In genomic region chr2:182893666-182894065, GRCh38 we compare ENCODE assay signal across 14 cellular contexts. TPM values are rescaled to one million over a fixed set of nuclear protein-coding genes. Genes with fewer than 3 reads are reported as not detected.
A peak's percentile ranks its signal among the peaks of the same experiment; 100 is the strongest.
DNase-seq lines count a peak whose midpoint lies in the region; ATAC-seq and TF ChIP-seq lines count a peak whose summit lies in the region.
"Had no signal": no experiment of that assay in that cellular context is flagged by ENCODE, and none has a peak within 500 bp of the region (broad histone marks: within the 10 kb centered on the region; RNA-seq: fewer than 3 reads in every experiment).

No MANE protein-coding gene starts in this region.

- H4K8ac ChIP-seq in trophoblast cell (ENCODE audit: low read depth, low read length), result no peak overlapping the region

- H3K36me3 Mint-ChIP-seq in endothelial cell (ENCODE audit: low read depth, unreplicated experiment), result no peaks in the 10 kb centered on the region
- H3K36me3 Mint-ChIP-seq: CD14-positive monocyte; CD4-positive, alpha-beta memory T cell had no signal

- H3K9me3 ChIP-seq in trophoblast cell (ENCODE audit: insufficient read depth, low read depth, low read length) (peaks cover 2% of the 10 kb centered on the region), aorta (ENCODE audit: control insufficient read depth, low read length) (no peaks in the 10 kb centered on the region)

- no peak overlapping the region for H3K14ac ChIP-seq in trophoblast cell (ENCODE audit: low read length)

- H3K4ac ChIP-seq in trophoblast cell (ENCODE audit: low read depth, low read length), result no peak overlapping the region

- DNase-seq in LHCN-M2 (ENCODE audit: low read depth) (peak; percentile 51), endothelial cell (ENCODE audit: low spot score) (no peak), trophoblast cell (peak; percentile 61 to 77), aorta (no peak), medulla oblongata (ENCODE audit: extremely low spot score) (no peak), foreskin keratinocyte (no peak)
- DNase-seq: 8988T; CD4-positive, alpha-beta memory T cell; H9 had no signal

- H2BK5ac ChIP-seq in trophoblast cell (ENCODE audit: low read depth, low read length, poor library complexity), result no peak overlapping the region

- H2AFZ ChIP-seq in trophoblast cell (ENCODE audit: insufficient read depth, low read length, poor library complexity), result no peak overlapping the region

- no peak overlapping the region for H2BK12ac ChIP-seq in trophoblast cell (ENCODE audit: low read length)

- H3K4me2 ChIP-seq in trophoblast cell (ENCODE audit: low read length), result no peak overlapping the region
- H3K4me2 ChIP-seq: BLaER1 had no signal

- H3K9me3 Mint-ChIP-seq in endothelial cell (ENCODE audit: unreplicated experiment), result no peaks in the 10 kb centered on the region
- H3K9me3 Mint-ChIP-seq: CD4-positive, alpha-beta memory T cell; H9 had no signal

- H2BK120ac ChIP-seq in trophoblast cell (ENCODE audit: insufficient read depth, low read length, poor library complexity), result no peak overlapping the region

- no peak overlapping the region for H4K91ac ChIP-seq in trophoblast cell (ENCODE audit: low read depth, low read length)

- H3K27ac ChIP-seq in trophoblast cell (ENCODE audit: low read depth, low read length) (no peak overlapping the region), aorta (ENCODE audit: low read depth in 1 of 2, low read length in 2 of 2) (peak overlapping the region; percentile 51 to 78), foreskin keratinocyte (no peak overlapping the region)
- H3K27ac ChIP-seq: BLaER1, HL-60 had no signal

- no peaks in the 10 kb centered on the region for H3K79me2 ChIP-seq in trophoblast cell (ENCODE audit: control insufficient read depth, insufficient read depth, low read length, poor library complexity)

- H3K36me3 ChIP-seq in trophoblast cell (ENCODE audit: control insufficient read depth in 1 of 2, insufficient read depth in 2 of 2, low read length in 2 of 2) (peaks cover 0 to 2% of the 10 kb centered on the region in 2 experiments), aorta (ENCODE audit: control insufficient read depth in 1 of 2, insufficient read depth in 2 of 2, low read length in 1 of 2) (no peaks in the 10 kb centered on the region)
- H3K36me3 ChIP-seq: BLaER1 had no signal

- ATAC-seq in aorta (ENCODE audit: low FRiP score), result peak; percentile 34
- no peak for ATAC-seq in foreskin keratinocyte
- no peak for ATAC-seq in HG03095 (IDR thresholded peaks at IDR 0.05; ENCODE audit: unreplicated experiment)

- H3K4me1 ChIP-seq in trophoblast cell (ENCODE audit: control insufficient read depth in 1 of 2, insufficient read depth in 2 of 2, low read length in 2 of 2), result no peaks in the 10 kb centered on the region
- no peaks in the 10 kb centered on the region for H3K4me1 ChIP-seq in aorta (ENCODE audit: control insufficient read depth in 1 of 2, insufficient read depth in 2 of 2, low read length in 2 of 2)
- peaks cover 9% of the 10 kb centered on the region for H3K4me1 ChIP-seq in foreskin keratinocyte
- H3K4me1 ChIP-seq: BLaER1 had no signal

- H3K79me1 ChIP-seq in trophoblast cell (ENCODE audit: low read length), result no peaks in the 10 kb centered on the region

- no peak overlapping the region for H3K23ac ChIP-seq in trophoblast cell (ENCODE audit: low read length)

- no peaks in the 10 kb centered on the region for H3K4me1 Mint-ChIP-seq in endothelial cell (ENCODE audit: unreplicated experiment)
- H3K4me1 Mint-ChIP-seq: CD14-positive monocyte, H9 had no signal

- intact Hi-C loops in aorta (cut with DNase I), result no loop called here

- H3K27me3 ChIP-seq in trophoblast cell (ENCODE audit: insufficient read depth, low read length) (no peaks in the 10 kb centered on the region), aorta (ENCODE audit: control insufficient read depth in 1 of 2, insufficient read depth in 2 of 2, low read length in 1 of 2) (no peaks in the 10 kb centered on the region), foreskin keratinocyte (no peaks in the 10 kb centered on the region)
- H3K27me3 ChIP-seq: BLaER1 had no signal

- TF ChIP-seq CTCF in endothelial cell (IDR thresholded peaks at IDR 0.05; ENCODE audit: unreplicated experiment), result no peak
- TF ChIP-seq CTCF in foreskin keratinocyte (conservative IDR thresholded peaks at IDR 0.05), result no peak

- H3K27ac Mint-ChIP-seq in endothelial cell (ENCODE audit: unreplicated experiment), result no peak overlapping the region
- H3K27ac Mint-ChIP-seq: CD4-positive, alpha-beta memory T cell; H9 had no signal

- H3K18ac ChIP-seq in trophoblast cell (ENCODE audit: low read length), result no peak overlapping the region

- no peak overlapping the region for H2AK5ac ChIP-seq in trophoblast cell (ENCODE audit: low read length)

- H3K4me3 ChIP-seq in trophoblast cell (ENCODE audit: low read depth, low read length) (no peak overlapping the region), aorta (ENCODE audit: low read length in 2 of 2) (no peak overlapping the region)
- H3K4me3 ChIP-seq: BLaER1 had no signal

- no peak overlapping the region for H4K12ac ChIP-seq in trophoblast cell (ENCODE audit: low read depth, low read length)

- H3K4me3 Mint-ChIP-seq in endothelial cell (ENCODE audit: unreplicated experiment), result peak overlapping the region; percentile 7
- H3K4me3 Mint-ChIP-seq: CD14-positive monocyte; CD4-positive, alpha-beta memory T cell; H9 had no signal

- no peak overlapping the region for H3K9ac ChIP-seq in trophoblast cell (ENCODE audit: low read length)
- H3K9ac ChIP-seq: BLaER1 had no signal

- no CpG with 5 or more reads among the region's 11 CpGs for WGBS in trophoblast cell (ENCODE audit: extremely low coverage, insufficient coverage, insufficient read length)
- WGBS in aorta, 2 donors, result 82 to 88% methylated on average over 11 of the region's 11 CpGs

- no peaks in the 10 kb centered on the region for H3K27me3 Mint-ChIP-seq in endothelial cell (ENCODE audit: unreplicated experiment)

RNA-seq across cellular contexts. Expression of gene FRZB, which starts 27.2 kb away (rescaled TPM):
- 0.92 and 1.1 TPM in 2 replicates for total RNA-seq in LHCN-M2 (2014; rRNA removed)
- 1.5 TPM for polyA plus RNA-seq in LHCN-M2 (2012)
- 90.8 TPM for total RNA-seq in endothelial cell (ENCODE audit: unreplicated experiment)
- 0.25 and 0.36 TPM in 2 replicates for polyA plus RNA-seq in trophoblast cell (2013)
- total RNA-seq in aorta, result 100 to 1,000 TPM in 1 of 2 donors, 10 to 100 TPM in 1; 71.4 to 122 TPM
- 100 to 1,000 TPM in 1 of 2 donors, 10 to 100 TPM in 1; 47.9 to 277 TPM for polyA plus RNA-seq in aorta
- total RNA-seq in foreskin keratinocyte, result not detected in 2 replicates
- not detected in 2 replicates for polyA plus RNA-seq in foreskin keratinocyte
- total RNA-seq: CD4-positive, alpha-beta memory T cell; HT1080 had no signal
- polyA plus RNA-seq: CD14-positive monocyte had no signal

Comparison
In these comparisons a context has a peak if more than half of its experiments do, and no peak if none do; other contexts are left out.
1. DNase-seq: peak in LHCN-M2 (single experiment) and trophoblast cell (2 of 2); none in endothelial cell (single experiment), aorta (0 of 2), medulla oblongata (single experiment) and foreskin keratinocyte (0 of 2).
2. H3K27ac ChIP-seq: peak in aorta (2 of 2); none in trophoblast cell (single experiment) and foreskin keratinocyte (single experiment).
3. RNA of gene FRZB, which starts 27.2 kb away (total RNA-seq): 71.4 to 122 TPM in aorta and 90.8 TPM in endothelial cell (single experiment); 0.92 to 1.1 TPM in LHCN-M2 and not detected in foreskin keratinocyte; every median in the first group is over 10 times any median in the second.